ENCODE assay signal across 1 cellular context in the genomic region with DNA sequence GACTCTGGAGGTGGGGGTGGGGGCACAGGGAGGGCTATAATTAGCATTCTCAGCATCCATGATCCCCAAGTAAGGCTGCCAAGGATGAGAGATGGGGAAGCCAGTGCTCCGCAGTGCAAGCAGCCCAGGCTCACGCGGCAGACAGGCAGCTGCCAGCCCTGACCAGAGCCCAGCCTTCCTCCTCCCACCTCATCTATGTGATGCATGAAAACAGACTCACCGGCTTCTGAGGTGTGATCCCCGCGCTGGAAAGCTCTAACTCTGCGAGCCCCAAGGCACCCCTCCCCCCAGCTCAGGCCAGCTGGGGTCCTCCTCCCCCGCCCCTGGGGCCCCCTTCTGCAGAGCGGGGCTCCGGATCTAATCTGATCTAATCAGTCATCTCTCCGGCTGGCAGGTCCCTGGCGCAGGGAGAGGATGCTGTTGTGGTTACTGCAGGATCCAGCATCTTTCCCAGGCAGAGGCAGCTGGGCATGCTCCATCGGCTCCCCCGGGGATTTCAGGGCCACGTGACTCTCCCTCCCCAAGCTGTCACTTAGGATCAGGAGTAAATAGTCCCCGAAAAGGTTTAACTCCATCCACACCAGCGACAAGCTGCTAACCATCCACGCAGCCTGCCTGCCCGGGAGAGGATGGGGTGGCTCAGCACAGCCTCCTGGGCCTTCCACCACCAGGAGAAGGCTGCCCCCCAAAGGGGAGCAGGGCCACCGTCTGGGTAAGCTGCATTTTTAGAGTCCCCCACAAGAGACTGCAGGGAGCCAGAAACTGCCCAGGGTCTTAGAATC.
TF ChIP-seq lines count a peak whose summit lies in the region.

Gene PLEKHA6 (minus strand): TSS at position 456 of the 782 bp plus-strand sequence. CDS start 86,202 bp downstream, outside the sequence.

TF ChIP-seq in WTC11, 78 proteins besides CTCF, POLR2A, EP300 and RAD21 (continued from another document):
- TF ChIP-seq ZNF512 (CRISPR knock-in tag; IDR thresholded peaks at IDR 0.05; ENCODE audit: borderline replicate concordance) (no peak), ZNF671 (CRISPR knock-in tag; IDR thresholded peaks at IDR 0.05) (no peak), ZNF396 (CRISPR knock-in tag; IDR thresholded peaks at IDR 0.05; ENCODE audit: borderline replicate concordance) (no peak), STAT6 (CRISPR knock-in tag; conservative IDR thresholded peaks at IDR 0.05; ENCODE audit: low read depth) (no peak), SP1 (CRISPR knock-in tag; conservative IDR thresholded peaks at IDR 0.05) (no peak), MAX (CRISPR knock-in tag; IDR thresholded peaks at IDR 0.05) (peak; percentile 26; the same call in 1 of the 2 replicates)
- TF ChIP-seq, protein P1, sequence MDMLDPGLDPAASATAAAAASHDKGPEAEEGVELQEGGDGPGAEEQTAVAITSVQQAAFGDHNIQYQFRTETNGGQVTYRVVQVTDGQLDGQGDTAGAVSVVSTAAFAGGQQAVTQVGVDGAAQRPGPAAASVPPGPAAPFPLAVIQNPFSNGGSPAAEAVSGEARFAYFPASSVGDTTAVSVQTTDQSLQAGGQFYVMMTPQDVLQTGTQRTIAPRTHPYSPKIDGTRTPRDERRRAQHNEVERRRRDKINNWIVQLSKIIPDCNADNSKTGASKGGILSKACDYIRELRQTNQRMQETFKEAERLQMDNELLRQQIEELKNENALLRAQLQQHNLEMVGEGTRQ (CRISPR knock-in tag; IDR thresholded peaks at IDR 0.05) = peak; percentile 88
